Comparison of ENCODE assay signal across 29 cellular contexts in the genomic region with DNA sequence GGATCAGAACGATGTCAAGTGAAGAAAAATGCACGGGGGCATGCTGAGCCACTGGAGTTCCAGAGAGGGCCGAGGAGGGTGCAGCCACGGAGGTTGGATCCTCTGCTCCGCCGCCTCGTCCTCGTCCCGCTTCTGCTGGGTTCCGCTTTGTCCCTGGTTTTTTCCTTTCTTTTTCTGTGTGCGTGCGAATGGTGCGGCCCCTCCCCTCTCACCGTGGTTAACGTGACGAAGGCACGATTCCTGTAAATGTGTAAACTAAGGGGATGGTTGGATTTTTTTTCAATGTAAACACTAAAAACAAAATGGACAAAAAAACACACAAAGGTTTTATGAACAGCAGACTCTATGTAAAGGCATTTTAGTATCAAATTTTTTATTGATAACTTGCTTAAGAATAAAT. TPM values are rescaled to one million over a fixed set of nuclear protein-coding genes. Genes with fewer than 3 reads are reported as not detected.
A peak's percentile ranks its signal among the peaks of the same experiment; 100 is the strongest.
DNase-seq lines count a peak whose midpoint lies in the region; ATAC-seq and TF ChIP-seq lines count a peak whose summit lies in the region.
"Had no signal": no experiment of that assay in that cellular context is flagged by ENCODE, and none has a peak within 500 bp of the region (broad histone marks: within the 10 kb centered on the region; RNA-seq: fewer than 3 reads in every experiment).

No MANE protein-coding gene starts in this region.

- H3K4me2 ChIP-seq in BLaER1 = peak overlapping the region; percentile 58

- POLR2A ChIA-PET in activated CD8-positive, alpha-beta T cell treated with anti-CD3 and anti-CD28 coated beads for 36 hours (lab: Charles Lee) = no interaction called here

- intact Hi-C loops in activated CD8-positive, alpha-beta T cell treated with anti-CD3 and anti-CD28 coated beads for 36 hours (cut with micrococcal nuclease) = no loop called here

- H3K36me3 Mint-ChIP-seq in glutamatergic neuron (ENCODE audit: unreplicated experiment) (no peaks in the 10 kb centered on the region), neural crest cell (ENCODE audit: low read depth) (peaks cover 5% of the 10 kb centered on the region)
- no peaks in the 10 kb centered on the region for H3K36me3 Mint-ChIP-seq in activated CD8-positive, alpha-beta T cell treated with anti-CD3 and anti-CD28 coated beads for 36 hours (ENCODE audit: low read depth)
- H3K36me3 Mint-ChIP-seq: CD4-positive, alpha-beta memory T cell had no signal

- H3K27ac Mint-ChIP-seq in glutamatergic neuron (ENCODE audit: unreplicated experiment) (peak overlapping the region; percentile 70), neural crest cell (ENCODE audit: unreplicated experiment) (peak overlapping the region; percentile 91)
- no peak overlapping the region for H3K27ac Mint-ChIP-seq in activated CD8-positive, alpha-beta T cell treated with anti-CD3 and anti-CD28 coated beads for 36 hours
- H3K27ac Mint-ChIP-seq: CD4-positive, alpha-beta memory T cell; HFFc6 had no signal

- no peak for ATAC-seq in GM18873 (IDR thresholded peaks at IDR 0.05; ENCODE audit: low FRiP score, unreplicated experiment)
- no peak for ATAC-seq in activated CD8-positive, alpha-beta T cell treated with anti-CD3 and anti-CD28 coated beads for 36 hours

- H3K9ac ChIP-seq in BLaER1 = no peak overlapping the region
- H3K9ac ChIP-seq: GM23248 had no signal

- H3K27ac ChIP-seq in BLaER1 (no peak overlapping the region; the same call in 1 of the 2 replicates), substantia nigra (ENCODE audit: low read depth, low read length, poor library complexity, severe bottlenecking) (no peak overlapping the region)
- H3K27ac ChIP-seq: GM23248, SJSA1 had no signal

- no peak for TF ChIP-seq CTCF in glutamatergic neuron (IDR thresholded peaks at IDR 0.05; ENCODE audit: partially characterized antibody, unreplicated experiment)
- TF ChIP-seq CTCF in neural crest cell (conservative IDR thresholded peaks at IDR 0.05) = no peak
- no peak for TF ChIP-seq CTCF in activated CD8-positive, alpha-beta T cell treated with anti-CD3 and anti-CD28 coated beads for 36 hours (IDR thresholded peaks at IDR 0.05)

- H3K4me3 Mint-ChIP-seq in glutamatergic neuron (ENCODE audit: unreplicated experiment) (peak overlapping the region; percentile 52), neural crest cell (peak overlapping the region; percentile 13)
- H3K4me3 Mint-ChIP-seq in activated CD8-positive, alpha-beta T cell treated with anti-CD3 and anti-CD28 coated beads for 36 hours = no peak overlapping the region
- H3K4me3 Mint-ChIP-seq: CD4-positive, alpha-beta memory T cell; HFFc6 had no signal

- H3K27me3 Mint-ChIP-seq in glutamatergic neuron (ENCODE audit: unreplicated experiment) = peaks cover 5% of the 10 kb centered on the region
- no peaks in the 10 kb centered on the region for H3K27me3 Mint-ChIP-seq in neural crest cell (ENCODE audit: low read depth)
- H3K27me3 Mint-ChIP-seq in activated CD8-positive, alpha-beta T cell treated with anti-CD3 and anti-CD28 coated beads for 36 hours = no peaks in the 10 kb centered on the region

- H3K9me3 Mint-ChIP-seq in glutamatergic neuron (ENCODE audit: unreplicated experiment) (peaks cover 25% of the 10 kb centered on the region), neural crest cell (no peaks in the 10 kb centered on the region)
- no peaks in the 10 kb centered on the region for H3K9me3 Mint-ChIP-seq in activated CD8-positive, alpha-beta T cell treated with anti-CD3 and anti-CD28 coated beads for 36 hours
- H3K9me3 Mint-ChIP-seq: CD4-positive, alpha-beta memory T cell; HFFc6 had no signal

- CTCF ChIA-PET in activated CD8-positive, alpha-beta T cell treated with anti-CD3 and anti-CD28 coated beads for 36 hours (lab: Charles Lee) = no interaction called here

- H3K36me3 ChIP-seq in BLaER1 = peaks cover 73% of the 10 kb centered on the region
- H3K36me3 ChIP-seq: HAP-1 had no signal

- no peak overlapping the region for H3K4me3 ChIP-seq in BLaER1
- H3K4me3 ChIP-seq: GM23248, HAP-1, MG63, SJSA1 had no signal

- H3K4me1 Mint-ChIP-seq in glutamatergic neuron (ENCODE audit: low read depth, unreplicated experiment) (peaks cover 28% of the 10 kb centered on the region), neural crest cell (peaks cover 29% of the 10 kb centered on the region)
- no peaks in the 10 kb centered on the region for H3K4me1 Mint-ChIP-seq in activated CD8-positive, alpha-beta T cell treated with anti-CD3 and anti-CD28 coated beads for 36 hours (ENCODE audit: low read depth)
- H3K4me1 Mint-ChIP-seq: CD4-positive, alpha-beta memory T cell had no signal

- H4K20me1 ChIP-seq in BLaER1 = peaks cover 80% of the 10 kb centered on the region

- H3K4me1 ChIP-seq in BLaER1 = peaks cover 97% of the 10 kb centered on the region
- H3K4me1 ChIP-seq: HAP-1, SJSA1 had no signal

- DNase-seq in H4 (ENCODE audit: low spot score) (peak; percentile 84), glutamatergic neuron (no peak), neural crest cell (ENCODE audit: low read depth, low spot score) (no peak), substantia nigra (lab: John Stamatoyannopoulos, UW) (no peak)
- no peak for DNase-seq in activated T-cell treated with anti-CD3 and anti-CD28 coated beads, Interleukin-2, amount 50 U/mL, for 48 hours
- no peak for DNase-seq in activated CD8-positive, alpha-beta T cell treated with anti-CD3 and anti-CD28 coated beads for 36 hours
- DNase-seq: AML-193; C1 segment of cervical spinal cord; COR-L47; DMS 273 treated with DMSO at 0.1 percent for 48 hours; DND-41; GM23248; HFFc6; KG1; MG63; NCI-H1105 treated with DMSO at 0.1 percent for 48 hours; NCI-H146; NCI-H1930; NCI-H2107; NCI-H524; NCI-H82; NK-92 treated with Interleukin-12 subunit alpha and Interleukin-12 subunit beta, amount 100 ng/mL, for 24 hours; Right ventricle myocardium superior; RPMI8226 had no signal

- no peaks in the 10 kb centered on the region for H3K27me3 ChIP-seq in BLaER1
- H3K27me3 ChIP-seq: MG63, SJSA1 had no signal

- H3K9me3 ChIP-seq in BLaER1 = no peaks in the 10 kb centered on the region
- H3K9me3 ChIP-seq: HAP-1, MG63, SJSA1 had no signal

RNA-seq across cellular contexts. Expression of gene ACTG1, which starts 46.7 kb away (rescaled TPM):
- total RNA-seq in H4 (2014; rRNA removed; shearing (Covaris generic)) = 1,105 and 1,576 TPM in 2 replicates
- total RNA-seq in glutamatergic neuron (ENCODE audit: unreplicated experiment) (5,342 TPM), neural crest cell (4,235 and 4,315 TPM in 2 replicates)
- total RNA-seq in activated CD8-positive, alpha-beta T cell treated with anti-CD3 and anti-CD28 coated beads for 36 hours = 1,000 to 10,000 TPM; 4,606 to 4,756 TPM
